Comparison of ENCODE assay signal across 8 cellular contexts in the genomic region with DNA sequence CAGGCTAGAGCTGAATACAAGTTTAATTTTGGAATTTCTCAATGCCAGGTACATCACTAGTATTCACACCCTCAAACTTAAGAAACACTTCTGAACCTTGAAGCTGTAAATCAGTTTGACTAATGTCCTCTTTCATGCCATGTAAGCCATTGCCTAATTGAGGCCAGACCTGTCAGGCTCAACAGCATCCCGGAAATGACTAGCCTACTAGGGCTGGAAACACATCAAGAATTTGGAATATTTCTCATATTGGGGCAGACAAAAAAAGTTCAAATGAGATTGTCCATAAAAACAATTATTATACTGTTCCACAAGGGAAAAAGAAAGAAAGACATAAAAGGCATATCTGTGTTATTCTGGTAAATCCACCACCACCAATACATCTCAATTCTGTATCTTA. TPM values are rescaled to one million over a fixed set of nuclear protein-coding genes. Genes with fewer than 3 reads are reported as not detected.
A peak's percentile ranks its signal among the peaks of the same experiment; 100 is the strongest.
DNase-seq lines count a peak whose midpoint lies in the region; ATAC-seq and TF ChIP-seq lines count a peak whose summit lies in the region.

No MANE protein-coding gene starts in this region.

- no peaks in the 10 kb centered on the region for H3K27me3 Mint-ChIP-seq in IgD-negative memory B cell

- CTCF ChIA-PET in BJ (lab: Yijun Ruan, JAX): interaction anchor here (0.6 to 1.3 kb wide), 3 partner anchors 31 to 504 kb away, joined by 3 read pairs; no protein-coding TSS in a partner anchor

- H3K4me1 Mint-ChIP-seq in IgD-negative memory B cell: peaks cover 28 to 45% (median 45%) of the 10 kb centered on the region in 3 donors

- no peaks in the 10 kb centered on the region for H3K9me3 Mint-ChIP-seq in IgD-negative memory B cell

- H3K4me3 Mint-ChIP-seq in IgD-negative memory B cell: peak overlapping the region; percentile 74 to 97 (median 94)

- POLR2A ChIA-PET in BJ (lab: Charles Lee): no interaction called here

- no peak for TF ChIP-seq CTCF in BJ (IDR thresholded peaks at IDR 0.05; ENCODE audit: insufficient read depth, low read depth, low read length)
- TF ChIP-seq CTCF in astrocyte of the spinal cord (IDR thresholded peaks at IDR 0.05; ENCODE audit: low read depth, low read length): no peak
- no peak for TF ChIP-seq CTCF in lung (IDR thresholded peaks at IDR 0.05; ENCODE audit: control extremely low read depth, extremely low read depth)

- H3K36me3 Mint-ChIP-seq in IgD-negative memory B cell: no peaks in the 10 kb centered on the region

- peak overlapping the region; percentile 9 to 98 (median 92) for H3K27ac Mint-ChIP-seq in IgD-negative memory B cell

- in situ Hi-C loops in astrocyte of the spinal cord (cut with HindIII; ENCODE audit: low sequenced_read_pairs): no loop called here

- H3K9me3 ChIP-seq in lung (ENCODE audit: control insufficient read depth in 2 of 2, insufficient read depth in 1 of 2, low read length in 1 of 2): no peaks in the 10 kb centered on the region

- H3K36me3 ChIP-seq in BJ (ENCODE audit: control insufficient read depth, insufficient read depth, low read length) (no peaks in the 10 kb centered on the region), lung (ENCODE audit: control insufficient read depth in 2 of 2, insufficient read depth in 2 of 2, low read length in 2 of 2) (no peaks in the 10 kb centered on the region)

- H3K27me3 ChIP-seq in BJ (ENCODE audit: control insufficient read depth, insufficient read depth, low read length) (no peaks in the 10 kb centered on the region), lung (ENCODE audit: control insufficient read depth, insufficient read depth) (no peaks in the 10 kb centered on the region)

- DNase-seq in BJ (ENCODE audit: low read depth) (peak; percentile 44), astrocyte of the spinal cord (ENCODE audit: low read depth, low spot score) (peak; percentile 35), lung (ENCODE audit: low spot score) (peak; percentile 38)

- peak overlapping the region; percentile 82 for H3K4me3 ChIP-seq in BJ (ENCODE audit: low read depth, low read length)
- H3K4me3 ChIP-seq in astrocyte of the spinal cord (ENCODE audit: low read depth, low read length): peak overlapping the region; percentile 74
- no peak overlapping the region for H3K4me3 ChIP-seq in lung

- ATAC-seq in lung (ENCODE audit: insufficient read depth, low FRiP score): no peak
- ATAC-seq in HG03025 (IDR thresholded peaks at IDR 0.05; ENCODE audit: low FRiP score, unreplicated experiment): no peak
- no peak for ATAC-seq in activated CD4-positive, CD25-positive, alpha-beta regulatory T cell treated with anti-CD3 and anti-CD28 coated beads, Interleukin-2, amount 50 U/mL, for 24 hours
- ATAC-seq in GM21723 (IDR thresholded peaks at IDR 0.05; ENCODE audit: unreplicated experiment): no peak
- ATAC-seq in HG03280 (IDR thresholded peaks at IDR 0.05; ENCODE audit: unreplicated experiment): no peak

- H3K27ac ChIP-seq in lung (ENCODE audit: low read depth in 1 of 2, low read length in 1 of 2): peak overlapping the region in 1 of 2 donors; percentile 10

- 13 to 29% methylated on average over 1 of the region's 1 CpG for WGBS in lung, 2 donors

- peaks cover 4 to 5% of the 10 kb centered on the region in 2 donors for H3K4me1 ChIP-seq in lung (ENCODE audit: control insufficient read depth in 2 of 2, insufficient read depth in 2 of 2, low read length in 2 of 2)

RNA-seq across cellular contexts. Expression of a gene that starts 1.7 kb away (rescaled TPM):
- polyA plus RNA-seq in BJ (2011; rRNA removed): 23.8 and 38.4 TPM in 2 replicates
- 28.2 and 29.5 TPM in 2 replicates for polyA minus RNA-seq in BJ (2011; rRNA and poly(A)+ RNA removed)
- polyA plus RNA-seq in IgD-negative memory B cell: 6.5 TPM
- 10 to 100 TPM; 65.3 to 96.6 TPM for total RNA-seq in lung
- polyA plus RNA-seq in lung: 10 to 100 TPM; 18.2 to 36.9 TPM

RNA-seq across cellular contexts. Expression of a gene that starts 32.1 kb away (rescaled TPM):
- polyA plus RNA-seq in BJ (2011; rRNA removed): not detected in 2 replicates
- not detected in 2 replicates for polyA minus RNA-seq in BJ (2011; rRNA and poly(A)+ RNA removed)
- polyA plus RNA-seq in IgD-negative memory B cell: not detected
- total RNA-seq in lung: not detected
- polyA plus RNA-seq in lung: under 1 TPM; 0.10 to 0.12 TPM
